7 cellular contexts compared by ENCODE assay signal in genomic region chr1:50348449-50349241, GRCh38.
DNase-seq lines count a peak whose midpoint lies in the region; ATAC-seq and TF ChIP-seq lines count a peak whose summit lies in the region.

No MANE protein-coding gene starts in this region.

- no peaks in the 10 kb centered on the region for H3K4me1 ChIP-seq in colonic mucosa
- no peaks in the 10 kb centered on the region for H3K4me1 ChIP-seq in right lobe of liver

- no peaks in the 10 kb centered on the region for H3K27me3 ChIP-seq in colonic mucosa
- H3K27me3 ChIP-seq in right lobe of liver, result no peaks in the 10 kb centered on the region

- intact Hi-C loops in colonic mucosa (cut with DNase I) (loop anchor here (5.0 kb wide), 1 partner anchor 1671 kb away; no protein-coding TSS in a partner anchor), right lobe of liver (cut with DNase I) (no loop called here)

- TF ChIP-seq POLR2A in right lobe of liver (IDR thresholded peaks at IDR 0.05), result no peak

- DNase-seq in DMS53 treated with DMSO at 0.1 percent for 48 hours (lab: John Stamatoyannopoulos, UW; ENCODE audit: unreplicated experiment) (peak; percentile 80), NCI-H1048 (lab: John Stamatoyannopoulos, UW) (peak; percentile 62), T follicular helper cell (ENCODE audit: low read depth) (peak; percentile 22), colonic mucosa (peak; percentile 64), right lobe of liver (peak in 2 of 3 donors; percentile 45 to 56), stromal cell of bone marrow (ENCODE audit: low read depth) (peak; percentile 56)

- H3K9me3 ChIP-seq in colonic mucosa, result no peaks in the 10 kb centered on the region
- H3K9me3 ChIP-seq in right lobe of liver, result no peaks in the 10 kb centered on the region

- no peak overlapping the region for H3K27ac ChIP-seq in colonic mucosa
- H3K27ac ChIP-seq in right lobe of liver, result no peak overlapping the region

- no peak overlapping the region for H3K4me3 ChIP-seq in colonic mucosa
- no peak overlapping the region for H3K4me3 ChIP-seq in right lobe of liver

- H3K36me3 ChIP-seq in colonic mucosa (no peaks in the 10 kb centered on the region), right lobe of liver (no peaks in the 10 kb centered on the region)

- TF ChIP-seq CTCF in colonic mucosa (IDR thresholded peaks at IDR 0.05) (peak; percentile 80), right lobe of liver (IDR thresholded peaks at IDR 0.05) (peak; percentile 84 to 90 (median 86))

- peak; percentile 71 for ATAC-seq in GM21515 (IDR thresholded peaks at IDR 0.05; ENCODE audit: unreplicated experiment)
- ATAC-seq in right lobe of liver, result peak; percentile 83 to 97 (median 92)

- H3K9ac ChIP-seq in colonic mucosa (ENCODE audit: low read depth in 2 of 2, low read length in 2 of 2), result no peak overlapping the region

- 17% methylated on average over 3 of the region's 5 CpGs for WGBS in right lobe of liver (ENCODE audit: insufficient coverage, low coverage, low lambda C conversion rate, missing lambda C conversion rate)

Comparison
In these comparisons a context has a peak if more than half of its experiments do, and no peak if none do; other contexts are left out.
1. DNase-seq: peak in every context shown above with its lines; median percentile 80 in DMS53 treated with DMSO at 0.1 percent for 48 hours; 64 in colonic mucosa; 62 in NCI-H1048; 56 in stromal cell of bone marrow; 50 in right lobe of liver; 22 in T follicular helper cell.